In the genomic region with DNA sequence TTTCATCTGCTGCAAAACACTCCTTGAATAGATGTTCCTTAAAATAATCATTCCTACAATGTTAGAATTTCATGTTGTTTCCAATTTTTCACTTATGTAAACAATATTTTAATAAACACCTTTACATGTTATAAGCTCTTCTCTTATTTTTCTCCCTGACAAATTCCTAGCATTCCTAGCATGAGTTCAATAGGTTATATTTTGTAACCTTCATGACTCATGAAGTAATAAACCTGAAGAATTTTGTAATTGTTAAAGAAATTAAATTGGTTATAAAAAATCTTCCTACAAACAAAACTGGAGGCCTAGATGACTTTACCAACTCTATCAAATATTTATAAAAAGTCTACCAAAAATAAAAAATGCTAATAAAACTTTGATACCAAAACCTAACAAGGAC, we compare ENCODE assay signal across 20 cellular contexts.
DNase-seq lines count a peak whose midpoint lies in the region; FAIRE-seq and TF ChIP-seq lines count a peak whose summit lies in the region.
"Had no signal": no experiment of that assay in that cellular context is flagged by ENCODE, and none has a peak within 500 bp of the region (broad histone marks: within the 10 kb centered on the region; RNA-seq: fewer than 3 reads in every experiment).

No MANE protein-coding gene starts in this region.

- BruUV-seq in PC-9 (replicated peaks; lab: Mats Ljungman, UMichigan) (no TSS peak), Calu3 (replicated peaks; lab: Mats Ljungman, UMichigan) (no TSS peak)

- FAIRE-seq in H54 (lab: Jason Lieb, UNC) (no peak), urothelium cell line (lab: Jason Lieb, UNC) (no peak)
- FAIRE-seq: K562 had no signal

- H4K20me1 ChIP-seq in PC-9 (ENCODE audit: insufficient read depth), result no peaks in the 10 kb centered on the region

- DNase-seq in H54 (ENCODE audit: insufficient read length, low spot score) (peak; percentile 9), PC-9 (peak in 1 of 2 experiments; percentile 75), epithelial cell of prostate (ENCODE audit: low read depth, low spot score) (no peak), urothelium cell line (ENCODE audit: low spot score) (peak; percentile 5), Calu3 (no peak), iPS-NIHi7 (ENCODE audit: extremely low spot score) (no peak)
- DNase-seq in CD8-positive, alpha-beta memory T cell, result no peak
- DNase-seq: activated CD4-positive, alpha-beta T cell treated with anti-CD3 and anti-CD28 coated beads for 36 hours; activated effector memory CD4-positive, alpha-beta T cell treated with anti-CD3 and anti-CD28 coated beads, Interleukin-2, amount 50 U/mL, for 16 hours; aorta; DMS79 treated with DMSO at 0.1 percent for 48 hours; erythroblast; naive thymus-derived CD8-positive, alpha-beta T cell; NCI-H1105 treated with DMSO at 0.1 percent for 48 hours; posterior cingulate gyrus; thyroid gland had no signal

- POLR2A ChIA-PET in PC-9 (lab: Charles Lee; ENCODE audit: unreplicated experiment), result interaction anchor here (0.7 kb wide), 1 partner anchor 17 kb away, joined by 7 read pairs; no protein-coding TSS in a partner anchor
- POLR2A ChIA-PET in CD8-positive, alpha-beta memory T cell (lab: Charles Lee), result no interaction called here

- H3K36me3 ChIP-seq in PC-9 (ENCODE audit: low read depth), result peaks cover 21% of the 10 kb centered on the region
- peaks cover 23% of the 10 kb centered on the region for H3K36me3 ChIP-seq in CD8-positive, alpha-beta memory T cell (ENCODE audit: insufficient read depth, low read length)

- H3K27me3 Mint-ChIP-seq in Calu3 (ENCODE audit: unreplicated experiment), result no peaks in the 10 kb centered on the region
- H3K27me3 Mint-ChIP-seq in CD8-positive, alpha-beta memory T cell, result no peaks in the 10 kb centered on the region
- H3K27me3 Mint-ChIP-seq: activated CD4-positive, alpha-beta T cell treated with anti-CD3 and anti-CD28 coated beads for 36 hours; memory B cell; naive thymus-derived CD8-positive, alpha-beta T cell had no signal

- H3K4me3 Mint-ChIP-seq in Calu3 (ENCODE audit: low read depth, unreplicated experiment), result no peak overlapping the region
- no peak overlapping the region for H3K4me3 Mint-ChIP-seq in CD8-positive, alpha-beta memory T cell
- H3K4me3 Mint-ChIP-seq: activated CD4-positive, alpha-beta T cell treated with anti-CD3 and anti-CD28 coated beads for 36 hours; memory B cell; naive thymus-derived CD8-positive, alpha-beta T cell; stimulated activated effector memory CD8-positive, alpha-beta T cell treated with anti-CD3 and anti-CD28 coated beads, Interleukin-12 subunit alpha, Interleukin-12 subunit beta, amount 100 ng/mL, for 72 hours had no signal

- intact Hi-C loops in PC-9 (cut with micrococcal nuclease; ENCODE audit: unreplicated experiment) (no loop called here), Calu3 (cut with micrococcal nuclease; ENCODE audit: unreplicated experiment) (no loop called here)

- no peaks in the 10 kb centered on the region for H3K9me3 ChIP-seq in PC-9 (ENCODE audit: insufficient read depth, low read depth)
- H3K9me3 ChIP-seq in CD8-positive, alpha-beta memory T cell (ENCODE audit: low read length), result no peaks in the 10 kb centered on the region
- H3K9me3 ChIP-seq: thyroid gland had no signal

- peaks cover 9% of the 10 kb centered on the region for H3K4me1 Mint-ChIP-seq in Calu3 (ENCODE audit: low read depth, unreplicated experiment)
- peaks cover 0 to 2% (median 0%) of the 10 kb centered on the region in 3 donors for H3K4me1 Mint-ChIP-seq in CD8-positive, alpha-beta memory T cell
- H3K4me1 Mint-ChIP-seq: activated CD4-positive, alpha-beta T cell treated with anti-CD3 and anti-CD28 coated beads for 36 hours; memory B cell; naive thymus-derived CD8-positive, alpha-beta T cell; stimulated activated effector memory CD8-positive, alpha-beta T cell treated with anti-CD3 and anti-CD28 coated beads, Interleukin-12 subunit alpha, Interleukin-12 subunit beta, amount 100 ng/mL, for 72 hours had no signal

- no peaks in the 10 kb centered on the region for H3K79me2 ChIP-seq in PC-9 (ENCODE audit: low read depth)

- H3K27ac Mint-ChIP-seq in Calu3 (ENCODE audit: unreplicated experiment), result no peak overlapping the region
- no peak overlapping the region for H3K27ac Mint-ChIP-seq in CD8-positive, alpha-beta memory T cell
- H3K27ac Mint-ChIP-seq: activated CD4-positive, alpha-beta T cell treated with anti-CD3 and anti-CD28 coated beads for 36 hours; memory B cell; stimulated activated effector memory CD8-positive, alpha-beta T cell treated with anti-CD3 and anti-CD28 coated beads, Interleukin-12 subunit alpha, Interleukin-12 subunit beta, amount 100 ng/mL, for 72 hours had no signal

- TF ChIP-seq POLR2A in H54 (IDR thresholded peaks at IDR 0.05; ENCODE audit: low read depth, low read length), result no peak

- no peak overlapping the region for H3K4me3 ChIP-seq in PC-9
- no peak overlapping the region for H3K4me3 ChIP-seq in CD8-positive, alpha-beta memory T cell (ENCODE audit: low read length)
- H3K4me3 ChIP-seq: coronary artery, K562, thyroid gland had no signal

- no peaks in the 10 kb centered on the region for H3K27me3 ChIP-seq in PC-9 (ENCODE audit: insufficient read depth, low read depth)
- H3K27me3 ChIP-seq in CD8-positive, alpha-beta memory T cell (ENCODE audit: insufficient read depth, low read length, poor library complexity, severe bottlenecking), result no peaks in the 10 kb centered on the region
- H3K27me3 ChIP-seq: thyroid gland had no signal

- peaks cover 7% of the 10 kb centered on the region; the same call in 1 of the 2 replicates for H3F3A ChIP-seq in PC-9 (ENCODE audit: insufficient read depth, low read depth)

- CTCF ChIA-PET in PC-9 (lab: Charles Lee) (no interaction called here), Calu3 (lab: Charles Lee) (interaction anchor here (0.7 kb wide), 1 partner anchor 22 kb away, joined by 3 read pairs; no protein-coding TSS in a partner anchor)
- CTCF ChIA-PET in CD8-positive, alpha-beta memory T cell (lab: Charles Lee), result no interaction called here

- peak overlapping the region; percentile 31 for H3K4me2 ChIP-seq in PC-9

- peaks cover 22% of the 10 kb centered on the region for H3K36me3 Mint-ChIP-seq in Calu3 (ENCODE audit: insufficient read depth, unreplicated experiment)
- H3K36me3 Mint-ChIP-seq in CD8-positive, alpha-beta memory T cell, result peaks cover 9 to 74% (median 22%) of the 10 kb centered on the region in 3 donors

- H3K4me1 ChIP-seq in PC-9 (replicated peaks; ENCODE audit: insufficient read depth), result peaks cover 18% of the 10 kb centered on the region
- no peaks in the 10 kb centered on the region for H3K4me1 ChIP-seq in CD8-positive, alpha-beta memory T cell (ENCODE audit: insufficient read depth, low read length)
- H3K4me1 ChIP-seq: thyroid gland had no signal

- no peaks in the 10 kb centered on the region for H3K9me2 ChIP-seq in PC-9 (ENCODE audit: insufficient read depth)

- H3K9me3 Mint-ChIP-seq in Calu3 (ENCODE audit: low read depth, unreplicated experiment), result no peaks in the 10 kb centered on the region
- no peaks in the 10 kb centered on the region for H3K9me3 Mint-ChIP-seq in CD8-positive, alpha-beta memory T cell
- H3K9me3 Mint-ChIP-seq: memory B cell; naive thymus-derived CD8-positive, alpha-beta T cell; stimulated activated effector memory CD8-positive, alpha-beta T cell treated with anti-CD3 and anti-CD28 coated beads, Interleukin-12 subunit alpha, Interleukin-12 subunit beta, amount 100 ng/mL, for 72 hours had no signal

- H2AFZ ChIP-seq in PC-9, result no peak overlapping the region

- H3K27ac ChIP-seq in PC-9 (peak overlapping the region; percentile 77), epithelial cell of prostate (peak overlapping the region; percentile 6)
- no peak overlapping the region for H3K27ac ChIP-seq in CD8-positive, alpha-beta memory T cell (ENCODE audit: low read depth, low read length)
- H3K27ac ChIP-seq: coronary artery, thyroid gland had no signal

- TF ChIP-seq CTCF in PC-9 (conservative IDR thresholded peaks at IDR 0.05) (no peak), Calu3 (IDR thresholded peaks at IDR 0.05; ENCODE audit: unreplicated experiment) (no peak)

Comparison
In these comparisons a context has a peak if more than half of its experiments do, and no peak if none do; other contexts are left out.
1. DNase-seq: peak in H54 (single experiment) and urothelium cell line (single experiment); none in epithelial cell of prostate (single experiment), Calu3 (single experiment), iPS-NIHi7 (single experiment) and CD8-positive, alpha-beta memory T cell (0 of 5).